Comparison of ENCODE assay signal across 1 cellular context in the genomic region with DNA sequence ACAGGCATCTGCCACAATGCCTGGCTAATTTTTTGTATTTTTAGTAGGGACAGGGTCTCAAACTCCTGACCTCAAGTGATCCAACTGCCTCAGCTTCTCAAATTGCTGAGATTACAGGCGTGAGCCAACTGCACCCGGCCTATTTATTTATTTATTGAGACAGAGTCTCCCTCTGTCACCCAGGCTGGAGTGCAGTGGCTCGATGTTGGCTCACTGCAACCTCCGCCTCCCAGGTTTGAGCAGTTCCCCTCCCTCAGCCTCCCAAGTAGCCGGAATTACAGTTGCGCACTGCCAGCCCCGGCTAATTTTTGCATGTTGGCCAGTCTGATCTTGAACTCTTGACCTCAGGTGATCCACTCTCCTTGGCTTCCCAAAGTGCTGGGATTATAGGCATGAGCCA. TPM values are rescaled to one million over a fixed set of nuclear protein-coding genes. Genes with fewer than 3 reads are reported as not detected.
"Had no signal": no experiment of that assay in that cellular context is flagged by ENCODE, and none has a peak within 500 bp of the region (broad histone marks: within the 10 kb centered on the region; RNA-seq: fewer than 3 reads in every experiment).

No MANE protein-coding gene starts in this region.

RNA-seq across cellular contexts. Expression of a gene that starts 59.9 kb away (rescaled TPM):
- total RNA-seq: smooth muscle cell had no signal
- polyA plus RNA-seq: smooth muscle cell had no signal
